20 cellular contexts compared by ENCODE assay signal in genomic region chr1:36612881-36613280, GRCh38.
DNase-seq lines count a peak whose midpoint lies in the region; ATAC-seq, FAIRE-seq and TF ChIP-seq lines count a peak whose summit lies in the region.
"Had no signal": no experiment of that assay in that cellular context is flagged by ENCODE, and none has a peak within 500 bp of the region (broad histone marks: within the 10 kb centered on the region; RNA-seq: fewer than 3 reads in every experiment).

No MANE protein-coding gene starts in this region.

- TF ChIP-seq EP300 in neural cell (conservative IDR thresholded peaks at IDR 0.05; ENCODE audit: poor library complexity, severe bottlenecking) = no peak

- peaks cover 5% of the 10 kb centered on the region; the same call in 1 of the 2 replicates for H3K9me1 ChIP-seq in IMR-90 (ENCODE audit: insufficient read depth, low read length)

- POLR2A ChIA-PET in IMR-90 (lab: Charles Lee; ENCODE audit: unreplicated experiment) = no interaction called here

- H3K27ac ChIP-seq in IMR-90 (ENCODE audit: insufficient read depth, low read length) (no peak overlapping the region), VCaP (no peak overlapping the region), neural cell (ENCODE audit: low read length) (no peak overlapping the region)
- H3K27ac ChIP-seq: colonic mucosa, parathyroid adenoma, tibial nerve had no signal

- no peaks in the 10 kb centered on the region for H3K4me1 ChIP-seq in IMR-90 (ENCODE audit: control insufficient read depth, insufficient read depth, low read length)
- H3K4me1 ChIP-seq: Caco-2, colonic mucosa, parathyroid adenoma, tibial nerve had no signal

- H3K9ac ChIP-seq in IMR-90 (ENCODE audit: low read depth, low read length) = no peak overlapping the region
- H3K9ac ChIP-seq in neural cell (ENCODE audit: low read length) = no peak overlapping the region
- H3K9ac ChIP-seq: parathyroid adenoma had no signal

- H4K5ac ChIP-seq in IMR-90 (ENCODE audit: low read depth, low read length) = no peak overlapping the region

- no peak overlapping the region for H3K27ac Mint-ChIP-seq in activated CD4-positive, alpha-beta T cell treated with anti-CD3 and anti-CD28 coated beads, Interleukin-2, amount 10 ng/mL, durations not matched to agents 24 days and 14 days
- H3K27ac Mint-ChIP-seq: activated naive CD4-positive, alpha-beta T cell treated with anti-CD3 and anti-CD28 coated beads, Interleukin-2, amount 50 U/mL, for 72 hours; activated T-helper 1 cell treated with anti-CD3 and anti-CD28 coated beads, Interleukin-12 subunit alpha, Interleukin-12 subunit beta, Interleukin-2, Interleukin-4 antibody, amounts not matched to agents 30 ng/mL and 10 ng/mL and 1 ng/mL, durations not matched to agents 14 hours and 24 hours and 36 hours; IgD-negative memory B cell; naive B cell had no signal

- H3K4me2 ChIP-seq in IMR-90 (ENCODE audit: low read depth, low read length) = no peak overlapping the region
- H3K4me2 ChIP-seq in neural cell (ENCODE audit: low read length) = no peak overlapping the region

- H3K27me3 ChIP-seq in IMR-90 (ENCODE audit: control insufficient read depth, insufficient read depth, low read length) = no peaks in the 10 kb centered on the region; the same call in 1 of the 2 replicates
- no peaks in the 10 kb centered on the region for H3K27me3 ChIP-seq in neural cell (ENCODE audit: insufficient read depth, low read depth, low read length)
- H3K27me3 ChIP-seq: colonic mucosa had no signal

- no peak overlapping the region for H3K23ac ChIP-seq in IMR-90 (ENCODE audit: low read depth, low read length)

- no peak for FAIRE-seq in RCC 7860 (lab: Jason Lieb, UNC)

- H3K56ac ChIP-seq in IMR-90 (ENCODE audit: extremely low read depth, insufficient read depth, low read length) = no peak overlapping the region

- no peaks in the 10 kb centered on the region for H3K9me2 ChIP-seq in neural cell (ENCODE audit: insufficient read depth, low read length)

- peak overlapping the region; percentile 24 for H2AFZ ChIP-seq in IMR-90 (replicated peaks; ENCODE audit: low read length, poor library complexity)
- H2AFZ ChIP-seq in neural cell (ENCODE audit: low read depth, low read length) = no peak overlapping the region
- H2AFZ ChIP-seq: parathyroid adenoma had no signal

- no peaks in the 10 kb centered on the region for H3K27me3 Mint-ChIP-seq in activated CD4-positive, alpha-beta T cell treated with anti-CD3 and anti-CD28 coated beads, Interleukin-2, amount 10 ng/mL, durations not matched to agents 24 days and 14 days

- in situ Hi-C loops in IMR-90 (cut with MboI; ENCODE audit: low sequenced_read_pairs) (no loop called here), ACHN (cut with HindIII; ENCODE audit: low pct_ligation_motif_present, low pct_unique_long_range_greater_than_20kb, low sequenced_read_pairs) (no loop called here)

- intact Hi-C loops in IMR-90 (cut with micrococcal nuclease) = no loop called here
- intact Hi-C loops in activated CD4-positive, alpha-beta T cell treated with anti-CD3 and anti-CD28 coated beads, Interleukin-2, amount 10 ng/mL, durations not matched to agents 24 days and 14 days (cut with micrococcal nuclease) = no loop called here

- ATAC-seq in IMR-90 (ENCODE audit: low read depth) = no peak
- ATAC-seq: activated naive CD4-positive, alpha-beta T cell treated with anti-CD3 and anti-CD28 coated beads, Interleukin-2, amount 50 U/mL, for 72 hours; stimulated activated naive CD8-positive, alpha-beta T cell treated with anti-CD3 and anti-CD28 coated beads, Interleukin-15, Interleukin-2, amounts not matched to agents 100 U/mL and 50 U/mL, for 24 hours had no signal

- no peak overlapping the region for H2BK5ac ChIP-seq in IMR-90 (ENCODE audit: low read depth, low read length, poor library complexity, severe bottlenecking)

- no peaks in the 10 kb centered on the region for H3K9me3 Mint-ChIP-seq in activated CD4-positive, alpha-beta T cell treated with anti-CD3 and anti-CD28 coated beads, Interleukin-2, amount 10 ng/mL, durations not matched to agents 24 days and 14 days
- H3K9me3 Mint-ChIP-seq: activated naive CD4-positive, alpha-beta T cell treated with anti-CD3 and anti-CD28 coated beads, Interleukin-2, amount 50 U/mL, for 72 hours; activated T-helper 1 cell treated with anti-CD3 and anti-CD28 coated beads, Interleukin-12 subunit alpha, Interleukin-12 subunit beta, Interleukin-2, Interleukin-4 antibody, amounts not matched to agents 30 ng/mL and 10 ng/mL and 1 ng/mL, durations not matched to agents 14 hours and 24 hours and 36 hours; IgD-negative memory B cell; naive B cell had no signal

- H3K14ac ChIP-seq in IMR-90 (replicated peaks; ENCODE audit: low read depth, low read length) = no peak overlapping the region

- no peak overlapping the region for H2BK20ac ChIP-seq in IMR-90 (ENCODE audit: low read depth, low read length)

- WGBS in IMR-90 (ENCODE audit: extremely low coverage in 2 of 2, insufficient read length in 1 of 2), 2 experiments = 40% methylated on average over 1 of the region's 8 CpGs; no CpG with 5 or more reads in 1 of the 2 experiments

- no peak overlapping the region for H2AK5ac ChIP-seq in IMR-90 (ENCODE audit: low read depth, low read length)

- no peaks in the 10 kb centered on the region for H3K9me3 ChIP-seq in IMR-90 (ENCODE audit: control insufficient read depth, insufficient read depth, low read length)
- H3K9me3 ChIP-seq in neural cell (ENCODE audit: low read length) = no peaks in the 10 kb centered on the region
- H3K9me3 ChIP-seq: Caco-2, colonic mucosa, tibial nerve had no signal

- no peak for TF ChIP-seq RAD21 in IMR-90 (IDR thresholded peaks at IDR 0.05; ENCODE audit: low read length)
- TF ChIP-seq RAD21 in neural cell (conservative IDR thresholded peaks at IDR 0.05) = no peak

- no peak overlapping the region for H3K4ac ChIP-seq in IMR-90 (ENCODE audit: low read depth, low read length)

- H2BK15ac ChIP-seq in IMR-90 (ENCODE audit: low read depth, low read length) = no peak overlapping the region

- no peaks in the 10 kb centered on the region for H3K4me1 Mint-ChIP-seq in activated CD4-positive, alpha-beta T cell treated with anti-CD3 and anti-CD28 coated beads, Interleukin-2, amount 10 ng/mL, durations not matched to agents 24 days and 14 days
- H3K4me1 Mint-ChIP-seq: IgD-negative memory B cell, naive B cell had no signal

- CTCF ChIA-PET in IMR-90 (lab: Yijun Ruan, JAX) = no interaction called here

- H3K18ac ChIP-seq in IMR-90 (ENCODE audit: low read depth, low read length) = no peak overlapping the region

- no peak overlapping the region for H4K91ac ChIP-seq in IMR-90 (ENCODE audit: insufficient read depth, low read depth, low read length)

- H4K20me1 ChIP-seq in IMR-90 (ENCODE audit: insufficient read depth, low read length) (no peaks in the 10 kb centered on the region; the same call in 1 of the 2 replicates), neural cell (ENCODE audit: insufficient read depth) (no peaks in the 10 kb centered on the region)

- DNase-seq in ELR (ENCODE audit: low read depth) (peak; percentile 19), IMR-90 (no peak), RCC 7860 (ENCODE audit: low spot score) (no peak), ACHN (no peak)
- no peak for DNase-seq in activated CD4-positive, alpha-beta T cell treated with anti-CD3 and anti-CD28 coated beads, Interleukin-2, amount 10 ng/mL, durations not matched to agents 24 days and 14 days
- DNase-seq: colonic mucosa; mammary epithelial cell; naive B cell; NCI-H2081; stimulated activated CD4-positive, alpha-beta T cell treated with anti-CD3 and anti-CD28 coated beads, Interleukin-2, amount 100 ng/mL, for 24 hours; stimulated activated naive CD8-positive, alpha-beta T cell treated with anti-CD3 and anti-CD28 coated beads, Interleukin-15, Interleukin-2, amounts not matched to agents 100 U/mL and 50 U/mL, for 24 hours; T1000 had no signal

- H3K79me2 ChIP-seq in neural cell (replicated peaks; ENCODE audit: insufficient read depth, low read length) = no peaks in the 10 kb centered on the region
- H3K79me2 ChIP-seq: parathyroid adenoma had no signal

- TF ChIP-seq POLR2A in IMR-90 (IDR thresholded peaks at IDR 0.05; ENCODE audit: low read depth, low read length) = no peak

- no peak for TF ChIP-seq CTCF in IMR-90 (conservative IDR thresholded peaks at IDR 0.05; ENCODE audit: low read depth, low read length)
- TF ChIP-seq CTCF in VCaP (conservative IDR thresholded peaks at IDR 0.05) = peak; percentile 53
- peak; percentile 39 for TF ChIP-seq CTCF in neural cell (IDR thresholded peaks at IDR 0.05; ENCODE audit: poor library complexity, severe bottlenecking)

- no peak overlapping the region for H3K4me3 ChIP-seq in IMR-90 (ENCODE audit: insufficient read depth, low read depth, low read length)
- no peak overlapping the region for H3K4me3 ChIP-seq in neural cell (ENCODE audit: low read length)
- H3K4me3 ChIP-seq: colonic mucosa, tibial nerve had no signal

- no peak overlapping the region for H4K8ac ChIP-seq in IMR-90 (ENCODE audit: low read depth in 2 of 2, low read length in 2 of 2)

- no peaks in the 10 kb centered on the region for H3K36me3 ChIP-seq in IMR-90 (ENCODE audit: control insufficient read depth, insufficient read depth, low read length)
- H3K36me3 ChIP-seq in neural cell (ENCODE audit: insufficient read depth, low read length) = no peaks in the 10 kb centered on the region
- H3K36me3 ChIP-seq: colonic mucosa, tibial nerve had no signal

- dilution Hi-C loops in IMR-90 (cut with HindIII; ENCODE audit: low sequenced_read_pairs, unreplicated experiment) = no loop called here

- BruUV-seq in IMR-90 (replicated peaks; lab: Mats Ljungman, UMichigan) = no TSS peak

- H3K79me1 ChIP-seq in IMR-90 (ENCODE audit: low read depth in 1 of 2, low read length in 2 of 2) = no peaks in the 10 kb centered on the region

- H2BK120ac ChIP-seq in IMR-90 (ENCODE audit: low read depth, low read length) = no peak overlapping the region

- H2AK9ac ChIP-seq in IMR-90 (replicated peaks; ENCODE audit: low read depth, low read length, poor library complexity) = no peak overlapping the region

- H3K36me3 Mint-ChIP-seq in activated CD4-positive, alpha-beta T cell treated with anti-CD3 and anti-CD28 coated beads, Interleukin-2, amount 10 ng/mL, durations not matched to agents 24 days and 14 days (ENCODE audit: low read depth) = no peaks in the 10 kb centered on the region
- H3K36me3 Mint-ChIP-seq: activated naive CD4-positive, alpha-beta T cell treated with anti-CD3 and anti-CD28 coated beads, Interleukin-2, amount 50 U/mL, for 72 hours; IgD-negative memory B cell; naive B cell had no signal

- H3F3A ChIP-seq in neural cell (ENCODE audit: insufficient read depth, low read length, poor library complexity, severe bottlenecking) = no peaks in the 10 kb centered on the region

- no peak overlapping the region for H3K4me3 Mint-ChIP-seq in activated CD4-positive, alpha-beta T cell treated with anti-CD3 and anti-CD28 coated beads, Interleukin-2, amount 10 ng/mL, durations not matched to agents 24 days and 14 days
- H3K4me3 Mint-ChIP-seq: activated T-helper 1 cell treated with anti-CD3 and anti-CD28 coated beads, Interleukin-12 subunit alpha, Interleukin-12 subunit beta, Interleukin-2, Interleukin-4 antibody, amounts not matched to agents 30 ng/mL and 10 ng/mL and 1 ng/mL, durations not matched to agents 14 hours and 24 hours and 36 hours; IgD-negative memory B cell; naive B cell had no signal

TF ChIP-seq in IMR-90, 13 proteins besides CTCF, POLR2A, EP300 and RAD21 (continues in another document):
- TF ChIP-seq RCOR1 (IDR thresholded peaks at IDR 0.05; ENCODE audit: insufficient replicate concordance, low read length) = no peak
